In the genomic region with DNA sequence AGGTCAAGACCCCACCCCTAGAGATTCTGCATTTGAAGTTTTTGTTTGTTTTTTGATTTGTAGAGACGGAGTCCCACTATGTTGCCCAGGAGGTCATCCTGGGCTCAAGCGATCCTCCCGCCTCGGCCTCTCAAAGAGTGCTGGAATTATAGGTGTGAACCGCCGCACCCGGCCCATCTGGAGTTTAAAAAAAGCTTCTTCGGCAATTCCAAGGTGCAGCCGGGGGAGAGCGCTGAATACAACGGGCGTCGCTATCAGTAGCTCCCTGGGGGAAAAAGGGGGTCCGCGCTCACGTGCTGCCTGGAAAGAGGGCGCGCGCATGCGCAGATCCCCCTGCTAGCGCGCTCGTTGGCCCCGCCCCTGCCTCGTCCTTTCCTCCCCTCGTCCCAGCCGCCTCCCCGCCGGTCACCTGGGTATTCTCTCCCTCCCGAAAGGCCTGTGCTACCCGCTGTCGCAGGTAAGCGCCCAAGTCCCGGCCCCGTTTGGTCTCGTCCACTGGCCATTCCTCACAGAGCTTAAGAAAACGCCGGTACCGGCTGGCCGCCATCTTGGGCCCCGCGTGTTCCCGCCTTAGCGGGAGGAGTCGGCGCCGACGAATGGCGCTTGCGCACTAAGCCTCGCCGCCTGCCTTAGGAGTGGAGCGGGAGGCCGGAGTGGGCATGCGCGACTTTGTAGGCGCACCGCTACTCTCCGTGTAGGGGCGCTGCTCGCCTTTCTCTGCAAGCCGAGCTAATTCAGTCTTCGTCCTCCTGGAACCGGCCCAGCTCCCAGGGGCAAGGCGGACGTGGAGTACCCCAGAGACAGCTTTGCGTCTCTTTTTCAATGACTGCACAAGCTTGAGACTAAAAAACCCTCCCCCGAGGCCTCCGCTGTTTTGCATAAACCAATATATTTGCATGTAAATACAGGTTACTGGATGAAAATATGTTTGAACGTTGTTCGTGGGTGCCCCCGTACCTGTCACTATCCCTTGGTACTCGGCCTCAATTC, we compare ENCODE assay signal across 1 cellular context.
TF ChIP-seq lines count a peak whose summit lies in the region.

TSS of gene UQCC2 (minus strand) at position 561 of the 990 bp plus-strand sequence. CDS start at position 547, 14 bp downstream.

TF ChIP-seq in HepG2, 621 proteins besides CTCF, POLR2A, EP300 and RAD21 (continued from another document and continues in another):
- TF ChIP-seq ZNF407 (CRISPR knock-in tag; IDR thresholded peaks at IDR 0.05; ENCODE audit: not compliant biosample characterization): peak; percentile 99
- 0 out of 2 replicates have a peak, but pooled peaks have one; percentile 55 for TF ChIP-seq ZNF333 (CRISPR knock-in tag; IDR thresholded peaks at IDR 0.05; ENCODE audit: borderline replicate concordance)
- peak; percentile 90; the same call in 1 of the 2 replicates for TF ChIP-seq SMYD3 (CRISPR knock-in tag; IDR thresholded peaks at IDR 0.05)
- no peak; the same call in 1 of the 2 replicates for TF ChIP-seq NR2F2 (IDR thresholded peaks at IDR 0.05; ENCODE audit: borderline replicate concordance, low read depth)
- peak; percentile 96 for TF ChIP-seq ARNT2 (CRISPR knock-in tag; IDR thresholded peaks at IDR 0.05; ENCODE audit: low read depth)
- TF ChIP-seq ARHGAP35 (CRISPR knock-in tag; IDR thresholded peaks at IDR 0.05; ENCODE audit: borderline replicate concordance): peak; percentile 91; the same call in 1 of the 2 replicates
- peak; percentile 11; the same call in 1 of the 2 replicates for TF ChIP-seq HOMEZ (CRISPR knock-in tag; IDR thresholded peaks at IDR 0.05; ENCODE audit: low read depth)
- no peak for TF ChIP-seq MTF1 (CRISPR knock-in tag; IDR thresholded peaks at IDR 0.05)
- TF ChIP-seq ZNF329 (CRISPR knock-in tag; IDR thresholded peaks at IDR 0.05; ENCODE audit: low read depth): peak; percentile 68; the same call in 1 of the 2 replicates
- TF ChIP-seq TCF12 (IDR thresholded peaks at IDR 0.05): no peak
- no peak for TF ChIP-seq TCF12 (CRISPR knock-in tag; IDR thresholded peaks at IDR 0.05)
- peak; percentile 93 for TF ChIP-seq ZNF75D (CRISPR knock-in tag; IDR thresholded peaks at IDR 0.05; ENCODE audit: borderline replicate concordance)
- no peak for TF ChIP-seq TCF7 (IDR thresholded peaks at IDR 0.05; ENCODE audit: low read depth)
- no peak; the same call in 1 of the 2 replicates for TF ChIP-seq ZNF292 (CRISPR knock-in tag; IDR thresholded peaks at IDR 0.05; ENCODE audit: borderline replicate concordance, low read depth)
- no peak for TF ChIP-seq ZEB1 (IDR thresholded peaks at IDR 0.05; ENCODE audit: insufficient replicate concordance, low read depth)
- TF ChIP-seq, protein P1, sequence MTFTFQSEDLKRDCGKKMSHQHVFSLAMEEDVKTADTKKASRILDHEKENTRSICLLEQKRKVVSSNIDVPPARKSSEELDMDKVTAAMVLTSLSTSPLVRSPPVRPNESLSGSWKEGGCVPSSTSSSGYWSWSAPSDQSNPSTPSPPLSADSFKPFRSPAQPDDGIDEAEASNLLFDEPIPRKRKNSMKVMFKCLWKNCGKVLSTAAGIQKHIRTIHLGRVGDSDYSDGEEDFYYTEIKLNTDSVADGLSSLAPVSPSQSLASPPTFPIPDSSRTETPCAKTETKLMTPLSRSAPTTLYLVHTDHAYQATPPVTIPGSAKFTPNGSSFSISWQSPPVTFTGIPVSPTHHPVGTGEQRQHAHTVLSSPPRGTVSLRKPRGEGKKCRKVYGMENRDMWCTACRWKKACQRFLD (CRISPR knock-in tag; IDR thresholded peaks at IDR 0.05; ENCODE audit: borderline replicate concordance): peak; percentile 95
- TF ChIP-seq XRCC5 (optimal IDR thresholded peaks at IDR 0.05; ENCODE audit: low read length): peak; percentile 66
- TF ChIP-seq LCORL (IDR thresholded peaks at IDR 0.05): no peak
- TF ChIP-seq LCORL (CRISPR knock-in tag; IDR thresholded peaks at IDR 0.05): peak; percentile 65
- TF ChIP-seq CERS6 (CRISPR knock-in tag; IDR thresholded peaks at IDR 0.05): no peak
- TF ChIP-seq, protein P2, sequence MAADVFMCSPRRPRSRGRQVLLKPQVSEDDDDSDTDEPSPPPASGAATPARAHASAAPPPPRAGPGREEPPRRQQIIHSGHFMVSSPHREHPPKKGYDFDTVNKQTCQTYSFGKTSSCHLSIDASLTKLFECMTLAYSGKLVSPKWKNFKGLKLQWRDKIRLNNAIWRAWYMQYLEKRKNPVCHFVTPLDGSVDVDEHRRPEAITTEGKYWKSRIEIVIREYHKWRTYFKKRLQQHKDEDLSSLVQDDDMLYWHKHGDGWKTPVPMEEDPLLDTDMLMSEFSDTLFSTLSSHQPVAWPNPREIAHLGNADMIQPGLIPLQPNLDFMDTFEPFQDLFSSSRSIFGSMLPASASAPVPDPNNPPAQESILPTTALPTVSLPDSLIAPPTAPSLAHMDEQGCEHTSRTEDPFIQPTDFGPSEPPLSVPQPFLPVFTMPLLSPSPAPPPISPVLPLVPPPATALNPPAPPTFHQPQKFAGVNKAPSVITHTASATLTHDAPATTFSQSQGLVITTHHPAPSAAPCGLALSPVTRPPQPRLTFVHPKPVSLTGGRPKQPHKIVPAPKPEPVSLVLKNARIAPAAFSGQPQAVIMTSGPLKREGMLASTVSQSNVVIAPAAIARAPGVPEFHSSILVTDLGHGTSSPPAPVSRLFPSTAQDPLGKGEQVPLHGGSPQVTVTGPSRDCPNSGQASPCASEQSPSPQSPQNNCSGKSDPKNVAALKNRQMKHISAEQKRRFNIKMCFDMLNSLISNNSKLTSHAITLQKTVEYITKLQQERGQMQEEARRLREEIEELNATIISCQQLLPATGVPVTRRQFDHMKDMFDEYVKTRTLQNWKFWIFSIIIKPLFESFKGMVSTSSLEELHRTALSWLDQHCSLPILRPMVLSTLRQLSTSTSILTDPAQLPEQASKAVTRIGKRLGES (CRISPR knock-in tag; IDR thresholded peaks at IDR 0.05; ENCODE audit: borderline replicate concordance): 0 out of 2 replicates have a peak, but pooled peaks have one; percentile 8
- TF ChIP-seq RFX3 (CRISPR knock-in tag; IDR thresholded peaks at IDR 0.05): no peak
- TF ChIP-seq ZNF383 (CRISPR knock-in tag; IDR thresholded peaks at IDR 0.05; ENCODE audit: borderline replicate concordance): no peak
- TF ChIP-seq JARID2 (CRISPR knock-in tag; IDR thresholded peaks at IDR 0.05; ENCODE audit: insufficient replicate concordance): peak; percentile 83
- peak; percentile 59 for TF ChIP-seq ZBTB26 (CRISPR knock-in tag; IDR thresholded peaks at IDR 0.05; ENCODE audit: borderline replicate concordance)
- peak; percentile 89 for TF ChIP-seq TOPORS (CRISPR knock-in tag; IDR thresholded peaks at IDR 0.05)
- TF ChIP-seq, protein P3, sequence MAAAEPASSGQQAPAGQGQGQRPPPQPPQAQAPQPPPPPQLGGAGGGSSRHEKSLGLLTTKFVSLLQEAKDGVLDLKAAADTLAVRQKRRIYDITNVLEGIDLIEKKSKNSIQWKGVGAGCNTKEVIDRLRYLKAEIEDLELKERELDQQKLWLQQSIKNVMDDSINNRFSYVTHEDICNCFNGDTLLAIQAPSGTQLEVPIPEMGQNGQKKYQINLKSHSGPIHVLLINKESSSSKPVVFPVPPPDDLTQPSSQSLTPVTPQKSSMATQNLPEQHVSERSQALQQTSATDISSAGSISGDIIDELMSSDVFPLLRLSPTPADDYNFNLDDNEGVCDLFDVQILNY (CRISPR knock-in tag; conservative IDR thresholded peaks at IDR 0.05): peak; percentile 90
- peak; percentile 81; the same call in 1 of the 2 replicates for TF ChIP-seq ZFP36L1 (CRISPR knock-in tag; IDR thresholded peaks at IDR 0.05)
- TF ChIP-seq JDP2 (CRISPR knock-in tag; IDR thresholded peaks at IDR 0.05; ENCODE audit: borderline replicate concordance): no peak
- no peak for TF ChIP-seq ZBTB1 (CRISPR knock-in tag; IDR thresholded peaks at IDR 0.05; ENCODE audit: borderline replicate concordance)
- TF ChIP-seq HDAC6 (IDR thresholded peaks at IDR 0.05; ENCODE audit: low read depth, low read length): no peak
- peak; percentile 94 for TF ChIP-seq POLR2AphosphoS5 (IDR thresholded peaks at IDR 0.05; ENCODE audit: low read depth, low read length)
- TF ChIP-seq ZC3H13 (CRISPR knock-in tag; IDR thresholded peaks at IDR 0.05): peak; percentile 85; the same call in 1 of the 2 replicates
- no peak for TF ChIP-seq ZNF432 (CRISPR knock-in tag; IDR thresholded peaks at IDR 0.05; ENCODE audit: borderline replicate concordance)
- no peak for TF ChIP-seq ZNF576 (CRISPR knock-in tag; IDR thresholded peaks at IDR 0.05)
- TF ChIP-seq GATAD1 (CRISPR knock-in tag; IDR thresholded peaks at IDR 0.05): peak; percentile 78
- TF ChIP-seq ZNF577 (CRISPR knock-in tag; IDR thresholded peaks at IDR 0.05; ENCODE audit: borderline replicate concordance, low read depth): no peak
- peak; percentile 69; the same call in 1 of the 2 replicates for TF ChIP-seq ZNF749 (CRISPR knock-in tag; IDR thresholded peaks at IDR 0.05; ENCODE audit: borderline replicate concordance)
- TF ChIP-seq ZMAT5 (CRISPR knock-in tag; IDR thresholded peaks at IDR 0.05; ENCODE audit: borderline replicate concordance, low read depth): no peak
